21 cellular contexts compared by ENCODE assay signal in the genomic region with DNA sequence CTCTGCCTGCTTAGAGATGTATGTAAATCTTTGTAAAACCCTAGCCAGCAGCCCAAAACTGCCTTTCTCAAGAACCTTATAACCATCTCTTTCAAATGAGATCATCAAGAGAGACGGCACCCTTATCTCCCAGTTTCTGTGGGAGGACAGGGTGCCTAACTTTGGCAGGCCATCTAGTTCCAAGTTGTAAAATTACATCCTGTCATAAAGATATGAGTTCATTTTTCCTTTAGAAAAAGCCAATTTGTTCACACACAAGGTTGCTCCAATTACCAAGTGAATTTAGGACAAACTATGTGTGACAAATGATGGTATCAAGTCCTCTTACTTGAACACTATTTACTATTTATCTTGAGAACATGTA.
DNase-seq lines count a peak whose midpoint lies in the region; ATAC-seq and TF ChIP-seq lines count a peak whose summit lies in the region.
"Had no signal": no experiment of that assay in that cellular context is flagged by ENCODE, and none has a peak within 500 bp of the region (broad histone marks: within the 10 kb centered on the region; RNA-seq: fewer than 3 reads in every experiment).

No MANE protein-coding gene starts in this region.

- in situ Hi-C loops in HAP-1 (cut with MboI; ENCODE audit: low sequenced_read_pairs), result no loop called here

- H3K27ac Mint-ChIP-seq in activated CD4-positive, alpha-beta T cell treated with anti-CD3 and anti-CD28 coated beads for 36 hours, result peak overlapping the region; percentile 7
- no peak overlapping the region for H3K27ac Mint-ChIP-seq in activated CD4-positive, alpha-beta T cell treated with anti-CD3 and anti-CD28 coated beads, Interleukin-2, amount 10 ng/mL, durations not matched to agents 7 days and 5 days
- no peak overlapping the region for H3K27ac Mint-ChIP-seq in progenitor cell of endocrine pancreas
- H3K27ac Mint-ChIP-seq: activated CD8-positive, alpha-beta T cell treated with anti-CD3 and anti-CD28 coated beads for 36 hours had no signal

- H3K36me3 ChIP-seq in MG63 (peaks cover 12% of the 10 kb centered on the region), HAP-1 (replicated peaks) (no peaks in the 10 kb centered on the region; the same call in 1 of the 2 replicates)
- H3K36me3 ChIP-seq: thyroid gland had no signal

- intact Hi-C loops in activated CD4-positive, alpha-beta T cell treated with anti-CD3 and anti-CD28 coated beads for 36 hours (cut with DNase I, micrococcal nuclease), result no loop called here

- H3K9me3 ChIP-seq in MG63 (no peaks in the 10 kb centered on the region), HAP-1 (no peaks in the 10 kb centered on the region)
- H3K9me3 ChIP-seq: esophagus squamous epithelium, heart left ventricle, lower lobe of right lung, thyroid gland had no signal

- peaks cover 54% of the 10 kb centered on the region for H3K4me1 Mint-ChIP-seq in activated CD4-positive, alpha-beta T cell treated with anti-CD3 and anti-CD28 coated beads for 36 hours
- peaks cover 28% of the 10 kb centered on the region for H3K4me1 Mint-ChIP-seq in activated CD4-positive, alpha-beta T cell treated with anti-CD3 and anti-CD28 coated beads, Interleukin-2, amount 10 ng/mL, durations not matched to agents 7 days and 5 days
- H3K4me1 Mint-ChIP-seq in progenitor cell of endocrine pancreas (ENCODE audit: low read depth), result peaks cover 12% of the 10 kb centered on the region

- peaks cover 16% of the 10 kb centered on the region for H3K36me3 Mint-ChIP-seq in activated CD4-positive, alpha-beta T cell treated with anti-CD3 and anti-CD28 coated beads for 36 hours (ENCODE audit: low read depth)
- peaks cover 18% of the 10 kb centered on the region for H3K36me3 Mint-ChIP-seq in activated CD4-positive, alpha-beta T cell treated with anti-CD3 and anti-CD28 coated beads, Interleukin-2, amount 10 ng/mL, durations not matched to agents 7 days and 5 days (ENCODE audit: low read depth)
- H3K36me3 Mint-ChIP-seq in progenitor cell of endocrine pancreas (ENCODE audit: insufficient read depth), result peaks cover 3% of the 10 kb centered on the region

- H3K4me1 ChIP-seq in HAP-1, result 0 out of 2 replicates have a peak, but pooled peaks cover 3% of the 10 kb centered on the region
- H3K4me1 ChIP-seq: lower lobe of right lung, thyroid gland had no signal

- DNase-seq in activated CD4-positive, alpha-beta T cell treated with anti-CD3 and anti-CD28 coated beads for 36 hours, result no peak
- DNase-seq in activated CD4-positive, alpha-beta T cell treated with anti-CD3 and anti-CD28 coated beads, Interleukin-2, amount 10 ng/mL, durations not matched to agents 7 days and 5 days, result no peak
- DNase-seq in MG63 (peak; percentile 27), choroid plexus epithelial cell (ENCODE audit: low read depth) (peak; percentile 39), putamen (ENCODE audit: low spot score) (peak; percentile 9), HAP-1 (ENCODE audit: low spot score in 2 of 2) (no peak), progenitor cell of endocrine pancreas (ENCODE audit: low spot score, unreplicated experiment) (no peak), GDM1 (lab: John Stamatoyannopoulos, UW) (no peak)
- DNase-seq: activated CD8-positive, alpha-beta T cell treated with anti-CD3 and anti-CD28 coated beads for 36 hours; amniotic stem cell; central memory CD4-positive, alpha-beta T cell; esophagus squamous epithelium; heart left ventricle; lower lobe of right lung; naive thymus-derived CD4-positive, alpha-beta T cell; NCI-H1694 treated with DMSO at 0.1 percent for 48 hours; NCI-H446; NK-92 treated with Interleukin-12 subunit alpha and Interleukin-12 subunit beta, amount 100 ng/mL, for 24 hours; posterior cingulate gyrus; thyroid gland had no signal

- no peaks in the 10 kb centered on the region for H3K9me3 Mint-ChIP-seq in activated CD4-positive, alpha-beta T cell treated with anti-CD3 and anti-CD28 coated beads for 36 hours (ENCODE audit: low read depth)
- H3K9me3 Mint-ChIP-seq in activated CD4-positive, alpha-beta T cell treated with anti-CD3 and anti-CD28 coated beads, Interleukin-2, amount 10 ng/mL, durations not matched to agents 7 days and 5 days, result no peaks in the 10 kb centered on the region
- H3K9me3 Mint-ChIP-seq in progenitor cell of endocrine pancreas (ENCODE audit: low read depth), result no peaks in the 10 kb centered on the region
- H3K9me3 Mint-ChIP-seq: activated CD8-positive, alpha-beta T cell treated with anti-CD3 and anti-CD28 coated beads for 36 hours; CD14-positive monocyte; naive thymus-derived CD4-positive, alpha-beta T cell had no signal

- CTCF ChIA-PET in activated CD4-positive, alpha-beta T cell treated with anti-CD3 and anti-CD28 coated beads for 36 hours (lab: Charles Lee), result no interaction called here
- CTCF ChIA-PET in activated CD4-positive, alpha-beta T cell treated with anti-CD3 and anti-CD28 coated beads, Interleukin-2, amount 10 ng/mL, durations not matched to agents 7 days and 5 days (lab: Charles Lee), result no interaction called here

- ATAC-seq in activated CD4-positive, alpha-beta T cell treated with anti-CD3 and anti-CD28 coated beads for 36 hours, result peak; percentile 40
- ATAC-seq: activated CD8-positive, alpha-beta T cell treated with anti-CD3 and anti-CD28 coated beads for 36 hours; heart left ventricle; lower lobe of right lung; naive thymus-derived CD4-positive, alpha-beta T cell had no signal

- POLR2A ChIA-PET in activated CD4-positive, alpha-beta T cell treated with anti-CD3 and anti-CD28 coated beads for 36 hours (lab: Charles Lee), result no interaction called here
- POLR2A ChIA-PET in activated CD4-positive, alpha-beta T cell treated with anti-CD3 and anti-CD28 coated beads, Interleukin-2, amount 10 ng/mL, durations not matched to agents 7 days and 5 days (lab: Charles Lee), result no interaction called here

- peak; percentile 2 for TF ChIP-seq CTCF in choroid plexus epithelial cell (conservative IDR thresholded peaks at IDR 0.05; ENCODE audit: low read depth, low read length)
- TF ChIP-seq CTCF in progenitor cell of endocrine pancreas (IDR thresholded peaks at IDR 0.05; ENCODE audit: unreplicated experiment), result no peak

- no peak overlapping the region for H3K4me3 Mint-ChIP-seq in activated CD4-positive, alpha-beta T cell treated with anti-CD3 and anti-CD28 coated beads for 36 hours
- H3K4me3 Mint-ChIP-seq in activated CD4-positive, alpha-beta T cell treated with anti-CD3 and anti-CD28 coated beads, Interleukin-2, amount 10 ng/mL, durations not matched to agents 7 days and 5 days, result no peak overlapping the region
- no peak overlapping the region for H3K4me3 Mint-ChIP-seq in progenitor cell of endocrine pancreas (ENCODE audit: low read depth)
- H3K4me3 Mint-ChIP-seq: activated CD8-positive, alpha-beta T cell treated with anti-CD3 and anti-CD28 coated beads for 36 hours; CD14-positive monocyte had no signal

- no peaks in the 10 kb centered on the region for H3K27me3 ChIP-seq in MG63
- H3K27me3 ChIP-seq in HAP-1 (ENCODE audit: low read depth), result no peaks in the 10 kb centered on the region
- H3K27me3 ChIP-seq: esophagus squamous epithelium, heart left ventricle, thyroid gland had no signal

- no peak overlapping the region for H3K4me3 ChIP-seq in MG63
- no peak overlapping the region for H3K4me3 ChIP-seq in choroid plexus epithelial cell (ENCODE audit: low read depth, low read length)
- no peak overlapping the region for H3K4me3 ChIP-seq in HAP-1
- H3K4me3 ChIP-seq: esophagus squamous epithelium, heart left ventricle, lower lobe of right lung, thyroid gland had no signal

- no peaks in the 10 kb centered on the region for H3K27me3 Mint-ChIP-seq in activated CD4-positive, alpha-beta T cell treated with anti-CD3 and anti-CD28 coated beads for 36 hours
- no peaks in the 10 kb centered on the region for H3K27me3 Mint-ChIP-seq in activated CD4-positive, alpha-beta T cell treated with anti-CD3 and anti-CD28 coated beads, Interleukin-2, amount 10 ng/mL, durations not matched to agents 7 days and 5 days
- H3K27me3 Mint-ChIP-seq in progenitor cell of endocrine pancreas, result no peaks in the 10 kb centered on the region
- H3K27me3 Mint-ChIP-seq: activated CD8-positive, alpha-beta T cell treated with anti-CD3 and anti-CD28 coated beads for 36 hours; naive thymus-derived CD4-positive, alpha-beta T cell had no signal

Comparison
In these comparisons a context has a peak if more than half of its experiments do, and no peak if none do; other contexts are left out.
1. DNase-seq: peak in MG63 (single experiment), choroid plexus epithelial cell (single experiment) and putamen (single experiment); none in activated CD4-positive, alpha-beta T cell treated with anti-CD3 and anti-CD28 coated beads for 36 hours (single experiment), activated CD4-positive, alpha-beta T cell treated with anti-CD3 and anti-CD28 coated beads, Interleukin-2, amount 10 ng/mL, durations not matched to agents 7 days and 5 days (single experiment), HAP-1 (0 of 2), progenitor cell of endocrine pancreas (single experiment) and GDM1 (single experiment).